13 cellular contexts compared by ENCODE assay signal in genomic region chr1:39133340-39133684, GRCh38.
DNase-seq lines count a peak whose midpoint lies in the region; ATAC-seq and TF ChIP-seq lines count a peak whose summit lies in the region.
"Had no signal": no experiment of that assay in that cellular context is flagged by ENCODE, and none has a peak within 500 bp of the region (broad histone marks: within the 10 kb centered on the region; RNA-seq: fewer than 3 reads in every experiment).

No MANE protein-coding gene starts in this region.

- no peaks in the 10 kb centered on the region for H3K36me3 Mint-ChIP-seq in Caco-2 (ENCODE audit: insufficient read depth, unreplicated experiment)
- H3K36me3 Mint-ChIP-seq: CD4-positive, CD25-positive, alpha-beta regulatory T cell had no signal

- H3K27ac ChIP-seq in ascending aorta (peak overlapping the region; percentile 71 to 73), iPS-20b (ENCODE audit: low read length) (peak overlapping the region; percentile 77), gastrocnemius medialis (peak overlapping the region; percentile 59 to 71 (median 64))

- peaks cover 18% of the 10 kb centered on the region for H3K4me1 Mint-ChIP-seq in Caco-2 (ENCODE audit: low read depth, unreplicated experiment)

- no peak for TF ChIP-seq POLR2A in gastrocnemius medialis (IDR thresholded peaks at IDR 0.05)

- CTCF ChIA-PET in Caco-2 (lab: Charles Lee) (interaction anchor here (0.6 to 2.2 kb wide), 9 partner anchors 9 to 136 kb away, joined by 3 to 27 read pairs (median 5); no protein-coding TSS in a partner anchor), GM10248 (lab: Yijun Ruan, JAX) (interaction anchor here (0.9 to 1.6 kb wide), 5 partner anchors 24 to 473 kb away, joined by 3 to 4 read pairs (median 3); no protein-coding TSS in a partner anchor)

- H3K27me3 ChIP-seq in Caco-2 (replicated peaks; ENCODE audit: control insufficient read depth, insufficient read depth, low read length): no peaks in the 10 kb centered on the region
- no peaks in the 10 kb centered on the region for H3K27me3 ChIP-seq in ascending aorta
- H3K27me3 ChIP-seq in iPS-20b (ENCODE audit: insufficient read depth, low read length): no peaks in the 10 kb centered on the region
- no peaks in the 10 kb centered on the region for H3K27me3 ChIP-seq in gastrocnemius medialis
- H3K27me3 ChIP-seq: MG63 had no signal

- H3K4me3 ChIP-seq in Caco-2 (ENCODE audit: low read depth, low read length): no peak overlapping the region
- no peak overlapping the region for H3K4me3 ChIP-seq in ascending aorta
- H3K4me3 ChIP-seq in iPS-20b (ENCODE audit: low read length): peak overlapping the region; percentile 24; the same call in 1 of the 2 replicates
- H3K4me3 ChIP-seq in gastrocnemius medialis: no peak overlapping the region
- H3K4me3 ChIP-seq: MG63 had no signal

- peak overlapping the region; percentile 50 for H3K4me3 Mint-ChIP-seq in Caco-2 (ENCODE audit: unreplicated experiment)
- H3K4me3 Mint-ChIP-seq: CD4-positive, CD25-positive, alpha-beta regulatory T cell had no signal

- no peak for ATAC-seq in gastrocnemius medialis
- ATAC-seq: activated CD4-positive, CD25-positive, alpha-beta regulatory T cell treated with anti-CD3 and anti-CD28 coated beads, Interleukin-2, amount 50 U/mL, for 24 hours had no signal

- H3K36me3 ChIP-seq in Caco-2 (ENCODE audit: control insufficient read depth, insufficient read depth, low read length) (no peaks in the 10 kb centered on the region), ascending aorta (no peaks in the 10 kb centered on the region), iPS-20b (ENCODE audit: insufficient read depth, low read depth, low read length) (peaks cover 4% of the 10 kb centered on the region; the same call in 1 of the 2 replicates), gastrocnemius medialis (no peaks in the 10 kb centered on the region)
- H3K36me3 ChIP-seq: MG63 had no signal

- no TSS peak for BruUV-seq in Caco-2 (replicated peaks; lab: Mats Ljungman, UMichigan)

- no peaks in the 10 kb centered on the region for H3K9me3 Mint-ChIP-seq in Caco-2 (ENCODE audit: unreplicated experiment)
- H3K9me3 Mint-ChIP-seq: CD4-positive, CD25-positive, alpha-beta regulatory T cell had no signal

- POLR2A ChIA-PET in Caco-2 (lab: Charles Lee): interaction anchor here (1.0 kb wide), 2 partner anchors 25 to 27 kb away, joined by 3 to 4 read pairs; no protein-coding TSS in a partner anchor
- POLR2A ChIA-PET in GM10248 (lab: Yijun Ruan, JAX): interaction anchor here (0.6 kb wide), 1 partner anchor 85 kb away, joined by 5 read pairs; no protein-coding TSS in a partner anchor

- peak overlapping the region; percentile 77 for H3K27ac Mint-ChIP-seq in Caco-2 (ENCODE audit: unreplicated experiment)
- H3K27ac Mint-ChIP-seq: CD4-positive, CD25-positive, alpha-beta regulatory T cell had no signal

- H3K4me1 ChIP-seq in Caco-2 (peaks cover 22% of the 10 kb centered on the region), ascending aorta (peaks cover 4 to 33% of the 10 kb centered on the region in 2 donors), iPS-20b (ENCODE audit: insufficient read depth, low read length) (peaks cover 48% of the 10 kb centered on the region), gastrocnemius medialis (peaks cover 42 to 47% of the 10 kb centered on the region in 2 donors)

- in situ Hi-C loops in gastrocnemius medialis (cut with MboI; ENCODE audit: low sequenced_read_pairs in 4 of 4): no loop called here
- in situ Hi-C loops in ACHN (cut with HindIII; ENCODE audit: low pct_ligation_motif_present, low pct_unique_long_range_greater_than_20kb, low sequenced_read_pairs): no loop called here

- intact Hi-C loops in Caco-2 (cut with micrococcal nuclease; ENCODE audit: unreplicated experiment) (loop anchor here (1.0 to 2.0 kb wide), 4 partner anchors 25 to 58 kb away; no protein-coding TSS in a partner anchor), ascending aorta (cut with DNase I) (loop anchor here (2.0 kb wide), 2 partner anchors 23 to 125 kb away; no protein-coding TSS in a partner anchor), gastrocnemius medialis (cut with DNase I; ENCODE audit: low total_unique reads) (no loop called here)

- no peaks in the 10 kb centered on the region for H3K27me3 Mint-ChIP-seq in Caco-2 (ENCODE audit: insufficient read depth, unreplicated experiment)
- H3K27me3 Mint-ChIP-seq: CD4-positive, CD25-positive, alpha-beta regulatory T cell had no signal

- no peak for DNase-seq in Caco-2
- no peak for DNase-seq in ascending aorta (ENCODE audit: low spot score in 2 of 2)
- DNase-seq in gastrocnemius medialis: no peak
- DNase-seq in GM10248 (ENCODE audit: extremely low spot score): no peak
- DNase-seq in ACHN: no peak
- DNase-seq in DMS79 (lab: John Stamatoyannopoulos, UW): no peak
- DNase-seq in activated effector memory CD4-positive, alpha-beta T cell treated with Interleukin-2 at 50 U/mL for 16 hours: no peak
- DNase-seq: activated T-cell treated with anti-CD3 and anti-CD28 coated beads, Interleukin-2, amount 50 U/mL, for 48 hours; CD4-positive, CD25-positive, alpha-beta regulatory T cell; SHP77 treated with DMSO at 0.1 percent for 48 hours had no signal

- TF ChIP-seq CTCF in Caco-2 (IDR thresholded peaks at IDR 0.05; ENCODE audit: insufficient read depth in 1 of 2, low read depth in 1 of 2, low read length in 1 of 2, severe bottlenecking in 1 of 2, unreplicated experiment in 1 of 2) (no peak), ascending aorta (IDR thresholded peaks at IDR 0.05) (no peak), gastrocnemius medialis (IDR thresholded peaks at IDR 0.05 in 4 of 5, conservative IDR thresholded peaks at IDR 0.05 in 1 of 5) (no peak), GM10248 (IDR thresholded peaks at IDR 0.05; ENCODE audit: control extremely low read depth, extremely low read depth, low read depth, missing control alignments) (no peak)

- H3K9me3 ChIP-seq in Caco-2 (no peaks in the 10 kb centered on the region), ascending aorta (no peaks in the 10 kb centered on the region), iPS-20b (ENCODE audit: insufficient read depth, low read depth, low read length) (no peaks in the 10 kb centered on the region), gastrocnemius medialis (no peaks in the 10 kb centered on the region)
- H3K9me3 ChIP-seq: MG63 had no signal

- H3K9ac ChIP-seq in iPS-20b (ENCODE audit: low read depth, low read length): peak overlapping the region; percentile 61; the same call in 1 of the 2 replicates
